Comparison of ENCODE assay signal across 8 cellular contexts in the genomic region with DNA sequence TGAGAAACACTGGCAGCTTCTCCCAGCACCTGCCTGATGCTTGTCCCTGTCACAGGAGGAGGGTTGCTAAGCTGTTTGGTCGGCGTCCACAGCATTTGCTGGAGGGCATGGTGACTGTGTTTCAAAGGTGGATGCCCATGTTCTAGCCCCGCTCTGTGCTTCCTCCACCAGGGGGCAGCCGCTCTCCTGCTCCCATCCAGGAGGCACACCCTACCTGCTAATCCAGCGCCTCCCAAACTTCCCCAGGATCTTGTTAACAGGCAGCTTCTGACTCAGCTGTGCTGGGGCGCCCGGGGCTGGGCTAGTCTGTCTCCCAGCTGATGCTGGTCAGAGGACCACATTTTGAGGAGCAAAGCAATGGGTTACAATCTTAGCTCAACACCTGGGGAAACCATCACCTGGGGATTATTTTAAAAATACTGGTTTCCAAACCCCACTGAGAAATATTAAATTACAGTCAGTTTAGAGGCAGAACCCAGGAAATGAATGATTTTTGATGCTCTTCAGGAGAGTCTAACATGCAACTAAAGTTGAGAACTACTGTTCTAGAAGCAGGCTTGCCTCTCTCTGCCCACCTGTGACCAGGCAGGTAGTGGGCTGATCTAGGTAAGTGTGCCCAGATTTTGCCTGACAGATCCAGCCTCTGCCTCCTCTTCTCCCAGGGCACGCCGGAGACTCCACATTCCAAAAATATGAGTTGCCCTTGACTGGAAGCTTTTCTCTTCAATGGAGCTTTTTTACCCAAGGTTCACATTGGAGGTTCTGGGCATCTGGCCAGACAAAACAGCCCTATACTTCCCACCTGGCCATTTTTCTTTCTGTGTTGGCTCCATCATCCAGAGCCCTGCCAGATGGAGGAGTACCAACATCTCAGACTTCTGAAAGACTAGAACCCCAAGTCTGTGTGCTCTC.
DNase-seq lines count a peak whose midpoint lies in the region; ATAC-seq and TF ChIP-seq lines count a peak whose summit lies in the region.

No MANE protein-coding gene starts in this region.

- no peaks in the 10 kb centered on the region for H3K27me3 ChIP-seq in right atrium auricular region

- no peaks in the 10 kb centered on the region for H3K36me3 ChIP-seq in right atrium auricular region

- H3K27ac Mint-ChIP-seq in activated CD4-positive, alpha-beta memory T cell treated with anti-CD3 and anti-CD28 coated beads, Interleukin-2, amount 10 ng/mL, durations not matched to agents 7 days and 5 days, result no peak overlapping the region

- DNase-seq in Right ventricle myocardium inferior (ENCODE audit: missing footprints) (no peak), right atrium auricular region (ENCODE audit: low spot score) (no peak), NCI-H1436 treated with DMSO at 0.1 percent for 48 hours (lab: John Stamatoyannopoulos, UW) (peak; percentile 23), foreskin fibroblast (peak in 1 of 2 donors; percentile 4), NCI-H446 treated with DMSO at 0.1 percent for 48 hours (lab: John Stamatoyannopoulos, UW) (no peak)
- DNase-seq in activated CD4-positive, alpha-beta memory T cell treated with anti-CD3 and anti-CD28 coated beads, Interleukin-2, amount 10 ng/mL, durations not matched to agents 7 days and 5 days, result peak; percentile 35
- DNase-seq in stimulated activated CD4-positive, alpha-beta T cell treated with anti-CD3 and anti-CD28 coated beads, Interleukin-12 subunit alpha, Interleukin-12 subunit beta, amount 100 ng/mL, for 4 hours, result peak; percentile 32

- CTCF ChIA-PET in activated CD4-positive, alpha-beta memory T cell treated with anti-CD3 and anti-CD28 coated beads, Interleukin-2, amount 10 ng/mL, durations not matched to agents 7 days and 5 days (lab: Charles Lee), result interaction anchor here (0.8 to 1.9 kb wide), 9 partner anchors 9 to 861 kb away, joined by 3 to 5 read pairs (median 3); no protein-coding TSS in a partner anchor

- no peaks in the 10 kb centered on the region for H3K4me1 Mint-ChIP-seq in activated CD4-positive, alpha-beta memory T cell treated with anti-CD3 and anti-CD28 coated beads, Interleukin-2, amount 10 ng/mL, durations not matched to agents 7 days and 5 days

- no peaks in the 10 kb centered on the region for H3K9me3 ChIP-seq in right atrium auricular region

- H3K9me3 Mint-ChIP-seq in activated CD4-positive, alpha-beta memory T cell treated with anti-CD3 and anti-CD28 coated beads, Interleukin-2, amount 10 ng/mL, durations not matched to agents 7 days and 5 days, result no peaks in the 10 kb centered on the region

- no peaks in the 10 kb centered on the region for H3K36me3 Mint-ChIP-seq in activated CD4-positive, alpha-beta memory T cell treated with anti-CD3 and anti-CD28 coated beads, Interleukin-2, amount 10 ng/mL, durations not matched to agents 7 days and 5 days (ENCODE audit: low read depth)

- no peak overlapping the region for H3K27ac ChIP-seq in right atrium auricular region

- no peak overlapping the region for H3K4me3 Mint-ChIP-seq in activated CD4-positive, alpha-beta memory T cell treated with anti-CD3 and anti-CD28 coated beads, Interleukin-2, amount 10 ng/mL, durations not matched to agents 7 days and 5 days

- TF ChIP-seq CTCF in right atrium auricular region (IDR thresholded peaks at IDR 0.05) (peak in 1 of 2 donors; percentile 53), foreskin fibroblast (IDR thresholded peaks at IDR 0.05; ENCODE audit: low read depth, low read length) (peak; percentile 32)

- intact Hi-C loops in Right ventricle myocardium inferior (cut with DNase I), result no loop called here

- peaks cover 2% of the 10 kb centered on the region for H3K27me3 Mint-ChIP-seq in activated CD4-positive, alpha-beta memory T cell treated with anti-CD3 and anti-CD28 coated beads, Interleukin-2, amount 10 ng/mL, durations not matched to agents 7 days and 5 days

- no peaks in the 10 kb centered on the region for H3K4me1 ChIP-seq in right atrium auricular region

- ATAC-seq in Right ventricle myocardium inferior, result peak; percentile 48
- ATAC-seq in HG03457 (IDR thresholded peaks at IDR 0.05; ENCODE audit: unreplicated experiment), result no peak

- POLR2A ChIA-PET in activated CD4-positive, alpha-beta memory T cell treated with anti-CD3 and anti-CD28 coated beads, Interleukin-2, amount 10 ng/mL, durations not matched to agents 7 days and 5 days (lab: Charles Lee), result no interaction called here

- no peak overlapping the region for H3K4me3 ChIP-seq in right atrium auricular region
- no peak overlapping the region for H3K4me3 ChIP-seq in foreskin fibroblast (ENCODE audit: low read depth in 1 of 2, low read length in 2 of 2)

Comparison
In these comparisons a context has a peak if more than half of its experiments do, and no peak if none do; other contexts are left out.
1. DNase-seq: peak in NCI-H1436 treated with DMSO at 0.1 percent for 48 hours (single experiment), activated CD4-positive, alpha-beta memory T cell treated with anti-CD3 and anti-CD28 coated beads, Interleukin-2, amount 10 ng/mL, durations not matched to agents 7 days and 5 days (single experiment) and stimulated activated CD4-positive, alpha-beta T cell treated with anti-CD3 and anti-CD28 coated beads, Interleukin-12 subunit alpha, Interleukin-12 subunit beta, amount 100 ng/mL, for 4 hours (single experiment); none in Right ventricle myocardium inferior (single experiment), right atrium auricular region (single experiment) and NCI-H446 treated with DMSO at 0.1 percent for 48 hours (single experiment).